8 cellular contexts compared by ENCODE assay signal in the genomic region with DNA sequence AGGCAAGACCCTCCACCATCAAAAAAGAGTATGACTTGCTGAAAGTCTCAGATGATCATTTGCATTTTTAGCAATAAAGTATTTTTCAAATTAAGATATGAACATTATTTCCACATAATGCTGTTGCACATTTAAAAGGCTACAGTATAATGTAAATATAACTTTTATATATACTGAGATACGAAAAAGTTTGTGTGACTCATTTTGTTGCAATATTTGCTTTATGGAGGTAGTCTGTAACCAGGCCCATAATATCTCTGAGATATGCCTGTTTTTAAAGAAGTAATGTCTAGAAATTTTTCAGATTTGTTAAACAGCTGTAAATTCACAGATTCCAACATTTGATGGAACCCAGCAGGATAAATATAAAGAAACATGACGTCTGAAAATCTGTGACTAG.
"Had no signal": no experiment of that assay in that cellular context is flagged by ENCODE, and none has a peak within 500 bp of the region (broad histone marks: within the 10 kb centered on the region; RNA-seq: fewer than 3 reads in every experiment).

No MANE protein-coding gene starts in this region.

- DNase-seq: IMR-90, KBM-7, KG1 had no signal

- ATAC-seq: HepG2, K562 had no signal

- H3K4me3 ChIP-seq: K562 had no signal

- FAIRE-seq: HepG2, HTR-8/SVneo, K562 had no signal

- H3K4me2 ChIP-seq: KMS-11 had no signal

- H3K27ac ChIP-seq: HL-60, KMS-11 had no signal

- H3K9ac ChIP-seq: KMS-11 had no signal
